8 cellular contexts compared by ENCODE assay signal in genomic region chr12:57772429-57773322, GRCh38. TPM values are rescaled to one million over a fixed set of nuclear protein-coding genes. Genes with fewer than 3 reads are reported as not detected.
DNase-seq lines count a peak whose midpoint lies in the region; ATAC-seq lines count a peak whose summit lies in the region.

Gene EEF1AKMT3, plus strand, starts transcription at chr12:57772614. Its CDS starts 111 bp downstream, at chr12:57772725.

- intact Hi-C loops in head of caudate nucleus (cut with DNase I): no loop called here

- peak; percentile 67 to 77 for DNase-seq in NCI-H524 (lab: John Stamatoyannopoulos, UW)
- no peak for DNase-seq in NCI-H524 treated with DMSO at 0.1 percent for 48 hours (lab: John Stamatoyannopoulos, UW)
- peak; percentile 46 for DNase-seq in NCI-H1930 (lab: John Stamatoyannopoulos, UW)
- DNase-seq in activated naive CD4-positive, alpha-beta T cell treated with anti-CD3 and anti-CD28 coated beads, Interleukin-2, amount 50 U/mL, for 72 hours (ENCODE audit: low spot score in 2 of 2): peak in 1 of 2 donors; percentile 24
- DNase-seq in head of caudate nucleus: peak in 37 of 42 donors; percentile 17 to 80 (median 56)
- peak in 35 of 56 donors; percentile 21 to 76 (median 58) for DNase-seq in nucleus accumbens (lab: John Stamatoyannopoulos, UW)
- no peak for DNase-seq in putamen (ENCODE audit: low spot score)

- ATAC-seq in HG02588 (IDR thresholded peaks at IDR 0.05; ENCODE audit: unreplicated experiment): peak; percentile 25
- peak; percentile 19 to 41 for ATAC-seq in activated naive CD4-positive, alpha-beta T cell treated with anti-CD3 and anti-CD28 coated beads, Interleukin-2, amount 50 U/mL, for 72 hours

- no peaks in the 10 kb centered on the region for H3K9me3 Mint-ChIP-seq in activated naive CD4-positive, alpha-beta T cell treated with anti-CD3 and anti-CD28 coated beads, Interleukin-2, amount 50 U/mL, for 72 hours

- peak within 1 kb of the TSS; percentile 89 to 94 for H3K27ac Mint-ChIP-seq in activated naive CD4-positive, alpha-beta T cell treated with anti-CD3 and anti-CD28 coated beads, Interleukin-2, amount 50 U/mL, for 72 hours

- H3K36me3 Mint-ChIP-seq in activated naive CD4-positive, alpha-beta T cell treated with anti-CD3 and anti-CD28 coated beads, Interleukin-2, amount 50 U/mL, for 72 hours: peaks cover 0 to 29% of the 10 kb centered on the region in 2 donors

RNA-seq across cellular contexts. Expression of gene EEF1AKMT3, which starts in this region (rescaled TPM):
- total RNA-seq in activated naive CD4-positive, alpha-beta T cell treated with anti-CD3 and anti-CD28 coated beads, Interleukin-2, amount 50 U/mL, for 72 hours: 1 to 10 TPM; 3.1 to 3.6 TPM

Comparison
In these comparisons a context has a peak if more than half of its experiments do, and no peak if none do; other contexts are left out.
1. DNase-seq: peak in NCI-H524 (2 of 2), NCI-H1930 (2 of 2), head of caudate nucleus (37 of 42) and nucleus accumbens (35 of 56); none in NCI-H524 treated with DMSO at 0.1 percent for 48 hours (single experiment) and putamen (single experiment).